In the genomic region with DNA sequence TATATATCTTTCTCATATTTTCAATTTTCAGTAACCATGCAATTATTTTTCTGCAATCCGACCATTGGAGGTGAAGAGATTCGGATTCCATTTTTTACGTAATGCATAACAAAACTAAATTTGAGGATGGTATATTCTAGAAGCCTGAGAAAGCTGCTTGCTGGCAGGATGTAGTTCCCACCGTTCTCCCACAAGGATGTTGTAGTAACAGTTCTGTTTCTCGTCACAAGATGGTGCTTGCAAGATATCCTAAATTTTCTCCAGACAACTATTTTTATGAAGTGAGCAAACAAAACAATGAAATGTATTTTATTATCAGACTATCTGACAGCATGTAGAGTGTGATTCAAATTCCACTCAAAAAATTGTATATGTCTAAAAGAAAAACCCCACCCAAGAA, we compare ENCODE assay signal across 22 cellular contexts. TPM values are rescaled to one million over a fixed set of nuclear protein-coding genes. Genes with fewer than 3 reads are reported as not detected.
"Had no signal": no experiment of that assay in that cellular context is flagged by ENCODE, and none has a peak within 500 bp of the region (broad histone marks: within the 10 kb centered on the region; RNA-seq: fewer than 3 reads in every experiment).

No MANE protein-coding gene starts in this region.

- H3K9me3 Mint-ChIP-seq: activated CD4-positive, alpha-beta memory T cell treated with anti-CD3 and anti-CD28 coated beads for 36 hours had no signal

- ATAC-seq: activated CD4-positive, alpha-beta T cell treated with anti-CD3 and anti-CD28 coated beads for 36 hours; activated CD8-positive, alpha-beta memory T cell treated with anti-CD3 and anti-CD28 coated beads, Interleukin-2, amount 10 ng/mL, durations not matched to agents 7 days and 5 days; body of pancreas; WTC11 had no signal

- H3K4me3 Mint-ChIP-seq: activated CD4-positive, alpha-beta memory T cell treated with anti-CD3 and anti-CD28 coated beads for 36 hours; activated CD4-positive, alpha-beta T cell treated with anti-CD3 and anti-CD28 coated beads for 36 hours; activated CD8-positive, alpha-beta memory T cell treated with anti-CD3 and anti-CD28 coated beads, Interleukin-2, amount 10 ng/mL, durations not matched to agents 7 days and 5 days; activated naive CD8-positive, alpha-beta T cell; WTC11 had no signal

- DNase-seq: activated CD4-positive, alpha-beta memory T cell treated with anti-CD3 and anti-CD28 coated beads for 36 hours; activated CD4-positive, alpha-beta T cell treated with anti-CD3 and anti-CD28 coated beads for 36 hours; activated CD8-positive, alpha-beta memory T cell treated with anti-CD3 and anti-CD28 coated beads, Interleukin-2, amount 10 ng/mL, durations not matched to agents 7 days and 5 days; amniotic stem cell; central memory CD4-positive, alpha-beta T cell; esophagus squamous epithelium; left ventricle myocardium inferior; mammary epithelial cell; naive B cell; stimulated activated CD4-positive, alpha-beta T cell treated with anti-CD3 and anti-CD28 coated beads, Interleukin-2, amount 100 ng/mL, for 24 hours; stimulated activated naive CD4-positive, alpha-beta T cell treated with Interleukin-2 at 50 U/mL for 16 hours; SW 1271; T-helper 2 cell; tibial artery had no signal

- H3K27ac Mint-ChIP-seq: activated CD4-positive, alpha-beta memory T cell treated with anti-CD3 and anti-CD28 coated beads for 36 hours; activated CD4-positive, alpha-beta T cell treated with anti-CD3 and anti-CD28 coated beads for 36 hours; activated CD8-positive, alpha-beta memory T cell treated with anti-CD3 and anti-CD28 coated beads, Interleukin-2, amount 10 ng/mL, durations not matched to agents 7 days and 5 days; activated naive CD8-positive, alpha-beta T cell; naive B cell; neural progenitor cell; WTC11 had no signal

- H3K4me3 ChIP-seq: body of pancreas, coronary artery, esophagus squamous epithelium, left ventricle myocardium inferior, prostate gland, right atrium auricular region, tibial artery had no signal

- H3K4me1 Mint-ChIP-seq: activated CD4-positive, alpha-beta T cell treated with anti-CD3 and anti-CD28 coated beads for 36 hours; activated CD8-positive, alpha-beta memory T cell treated with anti-CD3 and anti-CD28 coated beads, Interleukin-2, amount 10 ng/mL, durations not matched to agents 7 days and 5 days; naive B cell had no signal

- H3K36me3 Mint-ChIP-seq: activated CD4-positive, alpha-beta memory T cell treated with anti-CD3 and anti-CD28 coated beads for 36 hours; activated CD8-positive, alpha-beta memory T cell treated with anti-CD3 and anti-CD28 coated beads, Interleukin-2, amount 10 ng/mL, durations not matched to agents 7 days and 5 days; activated naive CD8-positive, alpha-beta T cell; naive B cell had no signal

- H3K27me3 Mint-ChIP-seq: activated CD4-positive, alpha-beta memory T cell treated with anti-CD3 and anti-CD28 coated beads for 36 hours; activated CD4-positive, alpha-beta T cell treated with anti-CD3 and anti-CD28 coated beads for 36 hours; activated CD8-positive, alpha-beta memory T cell treated with anti-CD3 and anti-CD28 coated beads, Interleukin-2, amount 10 ng/mL, durations not matched to agents 7 days and 5 days; activated naive CD8-positive, alpha-beta T cell; naive B cell had no signal

RNA-seq across cellular contexts. Expression of a gene that starts 10.7 kb away (rescaled TPM):
- total RNA-seq: activated CD4-positive, alpha-beta memory T cell treated with anti-CD3 and anti-CD28 coated beads for 36 hours; activated CD4-positive, alpha-beta T cell treated with anti-CD3 and anti-CD28 coated beads for 36 hours; activated CD8-positive, alpha-beta memory T cell treated with anti-CD3 and anti-CD28 coated beads, Interleukin-2, amount 10 ng/mL, durations not matched to agents 7 days and 5 days; esophagus squamous epithelium; osteoblast had no signal
